Comparison of ENCODE assay signal across 13 cellular contexts in genomic region chr1:160646192-160646591, GRCh38. TPM values are rescaled to one million over a fixed set of nuclear protein-coding genes. Genes with fewer than 3 reads are reported as not detected.
A peak's percentile ranks its signal among the peaks of the same experiment; 100 is the strongest.
DNase-seq lines count a peak whose midpoint lies in the region; ATAC-seq and TF ChIP-seq lines count a peak whose summit lies in the region.
"Had no signal": no experiment of that assay in that cellular context is flagged by ENCODE, and none has a peak within 500 bp of the region (broad histone marks: within the 10 kb centered on the region; RNA-seq: fewer than 3 reads in every experiment).

No MANE protein-coding gene starts in this region.

- peak overlapping the region; percentile 78 for H3K27ac ChIP-seq in CD4-positive, CD25-positive, alpha-beta regulatory T cell (ENCODE audit: insufficient read depth, low read length, poor library complexity, severe bottlenecking)
- H3K27ac ChIP-seq in coronary artery (no peak overlapping the region), aorta (ENCODE audit: low read depth in 1 of 2, low read length in 2 of 2) (no peak overlapping the region)
- H3K27ac ChIP-seq: left ventricle myocardium inferior, ovary had no signal

- WGBS in aorta, 2 donors: 65 to 80% methylated on average over 1 of the region's 1 CpG

- intact Hi-C loops in aorta (cut with DNase I): no loop called here

- no peaks in the 10 kb centered on the region for H3K27me3 Mint-ChIP-seq in CD4-positive, CD25-positive, alpha-beta regulatory T cell
- H3K27me3 Mint-ChIP-seq in activated naive CD8-positive, alpha-beta T cell treated with anti-CD3 and anti-CD28 coated beads, Interleukin-2, amount 10 ng/mL, durations not matched to agents 7 days and 5 days: no peaks in the 10 kb centered on the region
- no peaks in the 10 kb centered on the region for H3K27me3 Mint-ChIP-seq in naive thymus-derived CD8-positive, alpha-beta T cell

- no peak for TF ChIP-seq CTCF in coronary artery (IDR thresholded peaks at IDR 0.05)

- no peaks in the 10 kb centered on the region for H3K9me3 ChIP-seq in CD4-positive, CD25-positive, alpha-beta regulatory T cell (ENCODE audit: control insufficient read depth in 2 of 2, low read length in 2 of 2)
- no peaks in the 10 kb centered on the region for H3K9me3 ChIP-seq in aorta (ENCODE audit: control insufficient read depth, low read length)
- H3K9me3 ChIP-seq: left ventricle myocardium inferior, ovary had no signal

- no peak for ATAC-seq in CD4-positive, CD25-positive, alpha-beta regulatory T cell (ENCODE audit: low read depth in 2 of 2)
- ATAC-seq in GM18907 (IDR thresholded peaks at IDR 0.05; ENCODE audit: unreplicated experiment) (peak; percentile 11), GM18502 (IDR thresholded peaks at IDR 0.05; ENCODE audit: poor library complexity, unreplicated experiment) (no peak), aorta (ENCODE audit: low FRiP score) (no peak)
- ATAC-seq in activated naive CD8-positive, alpha-beta T cell treated with anti-CD3 and anti-CD28 coated beads, Interleukin-2, amount 10 ng/mL, durations not matched to agents 7 days and 5 days (ENCODE audit: low read depth): peak; percentile 3
- no peak for ATAC-seq in naive thymus-derived CD8-positive, alpha-beta T cell

- H3K9me3 Mint-ChIP-seq in CD4-positive, CD25-positive, alpha-beta regulatory T cell: peaks cover 0 to 2% (median 0%) of the 10 kb centered on the region in 7 donors
- no peaks in the 10 kb centered on the region for H3K9me3 Mint-ChIP-seq in activated naive CD8-positive, alpha-beta T cell treated with anti-CD3 and anti-CD28 coated beads, Interleukin-2, amount 10 ng/mL, durations not matched to agents 7 days and 5 days
- H3K9me3 Mint-ChIP-seq in naive thymus-derived CD8-positive, alpha-beta T cell: no peaks in the 10 kb centered on the region

- H3K27me3 ChIP-seq in CD4-positive, CD25-positive, alpha-beta regulatory T cell (ENCODE audit: control insufficient read depth, insufficient read depth, low read length): no peaks in the 10 kb centered on the region
- no peaks in the 10 kb centered on the region for H3K27me3 ChIP-seq in aorta (ENCODE audit: control insufficient read depth in 1 of 2, insufficient read depth in 2 of 2, low read length in 1 of 2)
- H3K27me3 ChIP-seq: ovary had no signal

- peak overlapping the region; percentile 99 for H3K4me3 ChIP-seq in CD4-positive, CD25-positive, alpha-beta regulatory T cell (ENCODE audit: low read depth, low read length)
- H3K4me3 ChIP-seq in coronary artery (no peak overlapping the region), aorta (ENCODE audit: low read length in 2 of 2) (no peak overlapping the region)
- H3K4me3 ChIP-seq: left ventricle myocardium inferior, ovary had no signal

- peaks cover 47% of the 10 kb centered on the region for H3K4me1 ChIP-seq in CD4-positive, CD25-positive, alpha-beta regulatory T cell (ENCODE audit: control insufficient read depth, insufficient read depth, low read length, poor library complexity, severe bottlenecking)
- no peaks in the 10 kb centered on the region for H3K4me1 ChIP-seq in aorta (ENCODE audit: control insufficient read depth in 1 of 2, insufficient read depth in 2 of 2, low read length in 2 of 2)

- H3K27ac Mint-ChIP-seq in CD4-positive, CD25-positive, alpha-beta regulatory T cell: peak overlapping the region; percentile 94 to 98 (median 96)
- H3K27ac Mint-ChIP-seq in activated naive CD8-positive, alpha-beta T cell treated with anti-CD3 and anti-CD28 coated beads, Interleukin-2, amount 10 ng/mL, durations not matched to agents 7 days and 5 days: peak overlapping the region; percentile 93
- H3K27ac Mint-ChIP-seq in naive thymus-derived CD8-positive, alpha-beta T cell: peak overlapping the region; percentile 83 to 96 (median 93)

- no peaks in the 10 kb centered on the region for H3K36me3 ChIP-seq in CD4-positive, CD25-positive, alpha-beta regulatory T cell (ENCODE audit: control insufficient read depth, insufficient read depth, low read length)
- H3K36me3 ChIP-seq in aorta (ENCODE audit: control insufficient read depth in 1 of 2, insufficient read depth in 2 of 2, low read length in 1 of 2): no peaks in the 10 kb centered on the region
- H3K36me3 ChIP-seq: left ventricle myocardium inferior, ovary had no signal

- POLR2A ChIA-PET in activated naive CD8-positive, alpha-beta T cell treated with anti-CD3 and anti-CD28 coated beads, Interleukin-2, amount 10 ng/mL, durations not matched to agents 7 days and 5 days (lab: Charles Lee): interaction anchor here (0.6 to 3.2 kb wide), 11 partner anchors 10 to 393 kb away, joined by 3 to 22 read pairs (median 6); no protein-coding TSS in a partner anchor
- POLR2A ChIA-PET in naive thymus-derived CD8-positive, alpha-beta T cell (lab: Charles Lee): interaction anchor here (0.5 to 4.3 kb wide), 12 partner anchors 8 to 1110 kb away, joined by 3 to 39 read pairs (median 8); no protein-coding TSS in a partner anchor

- no peak for DNase-seq in CD4-positive, CD25-positive, alpha-beta regulatory T cell
- no peak for DNase-seq in activated naive CD8-positive, alpha-beta T cell treated with anti-CD3 and anti-CD28 coated beads, Interleukin-2, amount 10 ng/mL, durations not matched to agents 7 days and 5 days
- no peak for DNase-seq in naive thymus-derived CD8-positive, alpha-beta T cell
- DNase-seq in coronary artery (ENCODE audit: low spot score) (no peak), AG20443 (ENCODE audit: low spot score) (no peak), aorta (no peak)
- DNase-seq: activated CD4-positive, alpha-beta T cell treated with anti-CD3 and anti-CD28 coated beads for 48 hours; head of caudate nucleus; left ventricle myocardium inferior; ovary had no signal

- peaks cover 19% of the 10 kb centered on the region for H3K36me3 Mint-ChIP-seq in CD4-positive, CD25-positive, alpha-beta regulatory T cell
- peaks cover 32% of the 10 kb centered on the region for H3K36me3 Mint-ChIP-seq in activated naive CD8-positive, alpha-beta T cell treated with anti-CD3 and anti-CD28 coated beads, Interleukin-2, amount 10 ng/mL, durations not matched to agents 7 days and 5 days
- H3K36me3 Mint-ChIP-seq in naive thymus-derived CD8-positive, alpha-beta T cell: no peaks in the 10 kb centered on the region

- H3K4me3 Mint-ChIP-seq in CD4-positive, CD25-positive, alpha-beta regulatory T cell: peak overlapping the region; percentile 99 to 100 (median 99)
- peak overlapping the region; percentile 96 for H3K4me3 Mint-ChIP-seq in activated naive CD8-positive, alpha-beta T cell treated with anti-CD3 and anti-CD28 coated beads, Interleukin-2, amount 10 ng/mL, durations not matched to agents 7 days and 5 days
- peak overlapping the region; percentile 80 to 97 (median 89) for H3K4me3 Mint-ChIP-seq in naive thymus-derived CD8-positive, alpha-beta T cell

- H3K4me1 Mint-ChIP-seq in CD4-positive, CD25-positive, alpha-beta regulatory T cell: peaks cover 23 to 79% (median 54%) of the 10 kb centered on the region in 4 donors
- peaks cover 65% of the 10 kb centered on the region for H3K4me1 Mint-ChIP-seq in activated naive CD8-positive, alpha-beta T cell treated with anti-CD3 and anti-CD28 coated beads, Interleukin-2, amount 10 ng/mL, durations not matched to agents 7 days and 5 days
- peaks cover 37 to 91% (median 83%) of the 10 kb centered on the region in 4 donors for H3K4me1 Mint-ChIP-seq in naive thymus-derived CD8-positive, alpha-beta T cell

RNA-seq across cellular contexts. Expression of gene SLAMF1, which starts 0.7 kb away (rescaled TPM):
- total RNA-seq in CD4-positive, CD25-positive, alpha-beta regulatory T cell: 70.3 TPM
- 10 to 100 TPM; 33.5 to 45.4 (median 39.5) TPM for polyA plus RNA-seq in CD4-positive, CD25-positive, alpha-beta regulatory T cell
- total RNA-seq in activated naive CD8-positive, alpha-beta T cell treated with anti-CD3 and anti-CD28 coated beads, Interleukin-2, amount 10 ng/mL, durations not matched to agents 7 days and 5 days: 10 to 100 TPM; 41.3 to 42.6 TPM
- 10 to 100 TPM in 1 of 2 experiments, 1 to 10 TPM in 1; 9.8 to 11.1 TPM for total RNA-seq in naive thymus-derived CD8-positive, alpha-beta T cell
- 1 to 10 TPM; 1.7 to 3.9 (median 3.7) TPM for polyA plus RNA-seq in naive thymus-derived CD8-positive, alpha-beta T cell
- 1 to 10 TPM; 1.6 to 2.4 TPM for total RNA-seq in aorta
- polyA plus RNA-seq in aorta: not detected
- total RNA-seq: astrocyte, left ventricle myocardium inferior had no signal

Comparison
In these comparisons a context has a peak if more than half of its experiments do, and no peak if none do; other contexts are left out.
1. ATAC-seq: peak in GM18907 (single experiment) and activated naive CD8-positive, alpha-beta T cell treated with anti-CD3 and anti-CD28 coated beads, Interleukin-2, amount 10 ng/mL, durations not matched to agents 7 days and 5 days (single experiment); none in CD4-positive, CD25-positive, alpha-beta regulatory T cell (0 of 2), naive thymus-derived CD8-positive, alpha-beta T cell (0 of 2), GM18502 (single experiment) and aorta (single experiment).
2. Peak in every context shown above with its lines, with median percentiles within 50 percentile points of each other: H3K27ac Mint-ChIP-seq and H3K4me3 Mint-ChIP-seq.